ENCODE assay signal across 9 cellular contexts in the genomic region with DNA sequence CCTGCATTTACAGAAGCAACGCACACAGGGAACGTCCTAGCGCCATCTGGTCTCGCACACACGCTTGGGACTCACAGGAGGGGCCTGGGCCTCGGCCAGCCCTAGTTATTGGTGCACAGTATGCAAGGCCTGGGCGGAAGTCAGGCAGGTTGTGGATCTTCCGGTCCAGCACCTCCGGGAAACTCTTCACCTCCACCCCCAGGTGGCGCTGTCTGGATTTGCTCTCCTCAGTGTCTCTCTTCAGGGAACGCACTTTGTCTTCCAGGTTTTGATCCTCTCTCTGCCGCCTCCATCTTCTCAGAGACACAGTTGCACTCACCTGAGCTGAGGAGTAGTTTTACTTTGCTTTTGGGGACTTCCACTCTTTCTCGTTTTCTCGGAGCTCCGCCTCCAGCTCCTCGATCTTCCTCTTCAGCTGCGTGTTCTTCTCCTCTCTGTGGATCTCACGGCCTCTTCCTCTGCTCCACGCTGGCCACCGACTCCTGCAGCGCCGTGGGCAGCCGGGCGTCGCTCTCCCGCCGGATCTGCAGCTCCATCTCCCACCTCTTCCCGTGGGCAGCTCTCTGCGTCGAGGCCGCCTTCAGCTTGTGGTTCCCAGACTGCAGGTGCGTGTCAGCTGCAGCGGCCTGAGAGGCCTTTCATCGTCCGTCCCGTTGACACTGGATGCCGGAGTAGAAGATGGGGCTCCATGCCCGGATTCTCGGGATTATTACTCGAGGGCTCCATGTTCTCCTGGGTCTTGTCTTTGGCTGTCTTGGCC.
DNase-seq lines count a peak whose midpoint lies in the region; ATAC-seq and TF ChIP-seq lines count a peak whose summit lies in the region.
"Had no signal": no experiment of that assay in that cellular context is flagged by ENCODE, and none has a peak within 500 bp of the region (broad histone marks: within the 10 kb centered on the region; RNA-seq: fewer than 3 reads in every experiment).

No MANE protein-coding gene starts in this region.

- peaks cover 8 to 15% of the 10 kb centered on the region in 2 donors for H3K4me1 Mint-ChIP-seq in stimulated activated naive B cell treated with anti-CD40 and anti-IgM and Interleukin-4, amounts not matched to agents 10 μg/mL and 1 μg/mL and 100 μg/mL, for 72 hours
- no peaks in the 10 kb centered on the region for H3K4me1 Mint-ChIP-seq in osteocyte (ENCODE audit: unreplicated experiment)

- H3K9me3 Mint-ChIP-seq in stimulated activated naive B cell treated with anti-CD40 and anti-IgM and Interleukin-4, amounts not matched to agents 10 μg/mL and 1 μg/mL and 100 μg/mL, for 72 hours, result no peaks in the 10 kb centered on the region
- H3K9me3 Mint-ChIP-seq in osteocyte (ENCODE audit: unreplicated experiment), result peaks cover 22% of the 10 kb centered on the region

- DNase-seq in SKM-1 (lab: John Stamatoyannopoulos, UW; ENCODE audit: unreplicated experiment), result peak; percentile 4
- DNase-seq in SKM-1 treated with dmso at 0.1 percent for 144 hours (lab: John Stamatoyannopoulos, UW; ENCODE audit: unreplicated experiment), result no peak
- peak; percentile 73 for DNase-seq in T-helper 9 cell
- DNase-seq in colonic mucosa, result no peak
- no peak for DNase-seq in stimulated activated naive B cell treated with anti-CD40 and anti-IgM and Interleukin-4, amounts not matched to agents 10 μg/mL and 1 μg/mL and 100 μg/mL, for 72 hours
- no peak for DNase-seq in osteocyte (ENCODE audit: extremely low spot score, unreplicated experiment)
- DNase-seq in ecto neural progenitor cell (ENCODE audit: low spot score), result no peak

- H3K27me3 ChIP-seq in colonic mucosa, result no peaks in the 10 kb centered on the region
- H3K27me3 ChIP-seq: adrenal gland had no signal

- no peak overlapping the region for H3K4me3 Mint-ChIP-seq in stimulated activated naive B cell treated with anti-CD40 and anti-IgM and Interleukin-4, amounts not matched to agents 10 μg/mL and 1 μg/mL and 100 μg/mL, for 72 hours
- H3K4me3 Mint-ChIP-seq in osteocyte (ENCODE audit: unreplicated experiment), result no peak overlapping the region

- no peak overlapping the region for H3K27ac Mint-ChIP-seq in stimulated activated naive B cell treated with anti-CD40 and anti-IgM and Interleukin-4, amounts not matched to agents 10 μg/mL and 1 μg/mL and 100 μg/mL, for 72 hours
- H3K27ac Mint-ChIP-seq in osteocyte (ENCODE audit: unreplicated experiment), result no peak overlapping the region

- H3K9me3 ChIP-seq in colonic mucosa, result no peaks in the 10 kb centered on the region
- H3K9me3 ChIP-seq: adrenal gland had no signal

- ATAC-seq in stimulated activated naive B cell treated with anti-CD40 and anti-IgM and Interleukin-4, amounts not matched to agents 10 μg/mL and 1 μg/mL and 100 μg/mL, for 72 hours (replicated peaks), result peak; percentile 45 to 53
- no peak for ATAC-seq in HG03432 (IDR thresholded peaks at IDR 0.05; ENCODE audit: unreplicated experiment)

- no peak overlapping the region for H3K4me3 ChIP-seq in colonic mucosa
- H3K4me3 ChIP-seq: adrenal gland had no signal

- intact Hi-C loops in colonic mucosa (cut with DNase I), result no loop called here

- no peak overlapping the region for H3K9ac ChIP-seq in colonic mucosa (ENCODE audit: low read depth in 2 of 2, low read length in 2 of 2)

- no peaks in the 10 kb centered on the region for H3K36me3 Mint-ChIP-seq in stimulated activated naive B cell treated with anti-CD40 and anti-IgM and Interleukin-4, amounts not matched to agents 10 μg/mL and 1 μg/mL and 100 μg/mL, for 72 hours
- no peaks in the 10 kb centered on the region for H3K36me3 Mint-ChIP-seq in osteocyte (ENCODE audit: unreplicated experiment)

- no peaks in the 10 kb centered on the region for H3K27me3 Mint-ChIP-seq in stimulated activated naive B cell treated with anti-CD40 and anti-IgM and Interleukin-4, amounts not matched to agents 10 μg/mL and 1 μg/mL and 100 μg/mL, for 72 hours
- no peaks in the 10 kb centered on the region for H3K27me3 Mint-ChIP-seq in osteocyte (ENCODE audit: unreplicated experiment)

- H3K4me1 ChIP-seq in colonic mucosa, result no peaks in the 10 kb centered on the region
- H3K4me1 ChIP-seq: adrenal gland had no signal

- TF ChIP-seq CTCF in colonic mucosa (IDR thresholded peaks at IDR 0.05), result peak; percentile 12
- TF ChIP-seq CTCF in osteocyte (IDR thresholded peaks at IDR 0.05), result no peak

- no peaks in the 10 kb centered on the region for H3K36me3 ChIP-seq in colonic mucosa
- H3K36me3 ChIP-seq: adrenal gland had no signal

- H3K27ac ChIP-seq in colonic mucosa, result no peak overlapping the region
- H3K27ac ChIP-seq: adrenal gland had no signal

Comparison
In these comparisons a context has a peak if more than half of its experiments do, and no peak if none do; other contexts are left out.
1. DNase-seq: peak in SKM-1 (single experiment) and T-helper 9 cell (single experiment); none in SKM-1 treated with dmso at 0.1 percent for 144 hours (single experiment), colonic mucosa (single experiment), stimulated activated naive B cell treated with anti-CD40 and anti-IgM and Interleukin-4, amounts not matched to agents 10 μg/mL and 1 μg/mL and 100 μg/mL, for 72 hours (single experiment), osteocyte (single experiment) and ecto neural progenitor cell (single experiment).